1 cellular context compared by ENCODE assay signal in genomic region chr1:12186277-12186985, GRCh38.
TF ChIP-seq lines count a peak whose summit lies in the region.

No MANE protein-coding gene starts in this region.

TF ChIP-seq in H1, 55 proteins besides CTCF, POLR2A, EP300 and RAD21:
- TF ChIP-seq SRF (IDR thresholded peaks at IDR 0.05; ENCODE audit: low read depth, low read length) (no peak), SUZ12 (IDR thresholded peaks at IDR 0.05; ENCODE audit: low read length) (no peak), CBX8 (IDR thresholded peaks at IDR 0.05; ENCODE audit: borderline replicate concordance, low read depth, low read length) (no peak), USF2 (IDR thresholded peaks at IDR 0.05; ENCODE audit: low read length) (no peak), HDAC2 (IDR thresholded peaks at IDR 0.05; ENCODE audit: borderline replicate concordance in 1 of 2, low read depth in 2 of 2, low read length in 2 of 2) (no peak), POU5F1 (IDR thresholded peaks at IDR 0.05; ENCODE audit: low read depth, low read length) (no peak), E2F6 (IDR thresholded peaks at IDR 0.05) (no peak), PHF8 (conservative IDR thresholded peaks at IDR 0.05; ENCODE audit: low read depth, low read length) (no peak), RNF2 (IDR thresholded peaks at IDR 0.05; ENCODE audit: borderline replicate concordance, low read depth, low read length, missing control alignments, poor library complexity, severe bottlenecking) (no peak), CEBPB (IDR thresholded peaks at IDR 0.05; ENCODE audit: low read depth, low read length) (no peak), BRCA1 (IDR thresholded peaks at IDR 0.05; ENCODE audit: low read depth, low read length) (no peak), CREB1 (IDR thresholded peaks at IDR 0.05) (no peak), ZNF274 (IDR thresholded peaks at IDR 0.05; ENCODE audit: borderline replicate concordance, extremely low read depth, low read length) (no peak), CHD1 (IDR thresholded peaks at IDR 0.05; ENCODE audit: low read depth, low read length) (no peak), HDAC6 (IDR thresholded peaks at IDR 0.05; ENCODE audit: low read depth, low read length) (no peak)
